ENCODE assay signal across 19 cellular contexts in genomic region chr15:47516576-47517371, GRCh38.
DNase-seq lines count a peak whose midpoint lies in the region; ATAC-seq and TF ChIP-seq lines count a peak whose summit lies in the region.
"Had no signal": no experiment of that assay in that cellular context is flagged by ENCODE, and none has a peak within 500 bp of the region (broad histone marks: within the 10 kb centered on the region; RNA-seq: fewer than 3 reads in every experiment).

No MANE protein-coding gene starts in this region.

- H3K4ac ChIP-seq in mesenchymal stem cell (ENCODE audit: low read depth in 1 of 2, low read length in 2 of 2), result no peak overlapping the region

- no peaks in the 10 kb centered on the region for H3K79me2 ChIP-seq in PC-3 (ENCODE audit: low read length)

- no peak overlapping the region for H2BK15ac ChIP-seq in mesenchymal stem cell (ENCODE audit: low read depth, poor library complexity, severe bottlenecking)

- H3K27ac ChIP-seq in PC-3 (ENCODE audit: low read length) (no peak overlapping the region), mesenchymal stem cell (ENCODE audit: low read length, poor library complexity, severe bottlenecking) (no peak overlapping the region)
- H3K27ac ChIP-seq: pancreas, PC-9 had no signal

- H3K14ac ChIP-seq in mesenchymal stem cell (ENCODE audit: low read length in 2 of 2), result no peak overlapping the region

- no peaks in the 10 kb centered on the region for H4K20me1 ChIP-seq in PC-3 (ENCODE audit: low read length)

- no peak overlapping the region for H2BK5ac ChIP-seq in mesenchymal stem cell (ENCODE audit: low read depth, low read length, poor library complexity, severe bottlenecking)

- H3K9ac ChIP-seq in PC-3 (ENCODE audit: low read length) (no peak overlapping the region), mesenchymal stem cell (ENCODE audit: low read length) (no peak overlapping the region)
- H3K9ac ChIP-seq: SK-N-SH had no signal

- CTCF ChIA-PET in PC-3 (lab: Charles Lee), result no interaction called here

- H3K4me1 ChIP-seq in PC-3 (ENCODE audit: insufficient read depth, low read length) (peaks cover 24% of the 10 kb centered on the region), mesenchymal stem cell (ENCODE audit: control insufficient read depth, insufficient read depth, low read depth, low read length) (no peaks in the 10 kb centered on the region)
- H3K4me1 ChIP-seq: pancreas had no signal

- no peak overlapping the region for H3K18ac ChIP-seq in mesenchymal stem cell (ENCODE audit: low read depth in 1 of 2, low read length in 2 of 2)

- H3K9me3 ChIP-seq in PC-3 (ENCODE audit: low read length), result no peaks in the 10 kb centered on the region
- H3K9me3 ChIP-seq in mesenchymal stem cell (ENCODE audit: control insufficient read depth, low read length), result no peaks in the 10 kb centered on the region
- H3K9me3 ChIP-seq: pancreas, sigmoid colon, SK-N-SH had no signal

- no peak overlapping the region for H4K91ac ChIP-seq in mesenchymal stem cell (ENCODE audit: low read length)

- H2AFZ ChIP-seq in PC-3 (ENCODE audit: low read length), result no peak overlapping the region
- H2AFZ ChIP-seq in mesenchymal stem cell (ENCODE audit: low read depth, low read length), result no peak overlapping the region
- H2AFZ ChIP-seq: PC-9 had no signal

- H2AK5ac ChIP-seq in mesenchymal stem cell (ENCODE audit: low read length, severe bottlenecking), result no peak overlapping the region

- no peak overlapping the region for H3K4me3 ChIP-seq in PC-3 (ENCODE audit: low read length)
- H3K4me3 ChIP-seq in epithelial cell of esophagus (ENCODE audit: low read length), result no peak overlapping the region
- no peak overlapping the region for H3K4me3 ChIP-seq in mesenchymal stem cell (ENCODE audit: insufficient read depth in 1 of 2, low read depth in 1 of 2, low read length in 2 of 2)
- H3K4me3 ChIP-seq: lung, pancreas, PC-9, sigmoid colon had no signal

- peaks cover 4% of the 10 kb centered on the region for H3F3A ChIP-seq in PC-3 (ENCODE audit: low read length, unreplicated experiment)

- POLR2A ChIA-PET in PC-3 (lab: Charles Lee; ENCODE audit: unreplicated experiment), result no interaction called here

- no peak overlapping the region for H3K4me2 ChIP-seq in PC-3 (ENCODE audit: low read length)
- H3K4me2 ChIP-seq in mesenchymal stem cell (ENCODE audit: low read length, poor library complexity, severe bottlenecking), result no peak overlapping the region
- H3K4me2 ChIP-seq: PC-9, SK-N-SH had no signal

- no peak overlapping the region for H4K8ac ChIP-seq in mesenchymal stem cell (ENCODE audit: low read length)

- intact Hi-C loops in PC-3 (cut with micrococcal nuclease), result no loop called here

- TF ChIP-seq CTCF in PC-3 (conservative IDR thresholded peaks at IDR 0.05; ENCODE audit: low read depth, low read length) (no peak), epithelial cell of esophagus (IDR thresholded peaks at IDR 0.05; ENCODE audit: insufficient read depth, low read depth, low read length, missing control alignments) (no peak), GM10266 (IDR thresholded peaks at IDR 0.05; ENCODE audit: control insufficient read depth, insufficient read depth, low read depth, missing control alignments) (no peak)

- no TSS peak for BruUV-seq in PC-3 (replicated peaks; lab: Mats Ljungman, UMichigan)

- in situ Hi-C loops in G401 (cut with HindIII; ENCODE audit: low sequenced_read_pairs), result no loop called here

- DNase-seq in EH (ENCODE audit: low read depth), result peak; percentile 30
- DNase-seq in PC-3, result peak; percentile 49
- peak; percentile 68 for DNase-seq in epithelial cell of esophagus (ENCODE audit: low read depth)
- peak; percentile 43 for DNase-seq in mesenchymal stem cell
- no peak for DNase-seq in NCI-H128 (lab: John Stamatoyannopoulos, UW; ENCODE audit: unreplicated experiment)
- DNase-seq in G401 (ENCODE audit: low spot score), result no peak
- DNase-seq in GM10266 (ENCODE audit: extremely low spot score), result no peak
- DNase-seq in iPS-NIHi11 (ENCODE audit: low spot score), result no peak
- DNase-seq: DMS79 treated with DMSO at 0.1 percent for 48 hours; effector memory CD8-positive, alpha-beta T cell; KBM-7; naive thymus-derived CD4-positive, alpha-beta T cell; NCI-H1092 treated with DMSO at 0.1 percent for 48 hours; pancreas; PC-9; sigmoid colon; SK-N-SH; T-helper 9 cell had no signal

- H2BK120ac ChIP-seq in mesenchymal stem cell (ENCODE audit: low read depth, low read length), result no peak overlapping the region

- H2BK12ac ChIP-seq in mesenchymal stem cell (ENCODE audit: low read length in 2 of 2), result no peak overlapping the region

- no peaks in the 10 kb centered on the region for H3K79me1 ChIP-seq in mesenchymal stem cell (replicated peaks; ENCODE audit: low read length, poor library complexity, severe bottlenecking)

- no peaks in the 10 kb centered on the region for H3K9me2 ChIP-seq in PC-3 (replicated peaks; ENCODE audit: low read length)
- H3K9me2 ChIP-seq: SK-N-SH had no signal

- whole genome bisulfite sequencing in mesenchymal stem cell, result 70% methylated on average over 3 of the region's 3 CpGs

- H3K36me3 ChIP-seq in PC-3 (ENCODE audit: low read depth, low read length) (no peaks in the 10 kb centered on the region), mesenchymal stem cell (ENCODE audit: control insufficient read depth in 1 of 2, insufficient read depth in 2 of 2, low read depth in 1 of 2, low read length in 2 of 2) (no peaks in the 10 kb centered on the region)
- H3K36me3 ChIP-seq: pancreas, sigmoid colon had no signal

- peak; percentile 34; the same call in 1 of the 2 replicates for ATAC-seq in PC-3
- ATAC-seq: effector memory CD8-positive, alpha-beta T cell; naive thymus-derived CD4-positive, alpha-beta T cell; pancreas had no signal

- H3K27me3 ChIP-seq in PC-3 (ENCODE audit: low read length) (no peaks in the 10 kb centered on the region), mesenchymal stem cell (ENCODE audit: control insufficient read depth in 1 of 2, insufficient read depth in 1 of 2, low read length in 2 of 2) (no peaks in the 10 kb centered on the region)
- H3K27me3 ChIP-seq: pancreas, sigmoid colon had no signal

- H3K23ac ChIP-seq in mesenchymal stem cell (ENCODE audit: low read length in 2 of 2), result no peak overlapping the region

Comparison
In these comparisons a context has a peak if more than half of its experiments do, and no peak if none do; other contexts are left out.
1. DNase-seq: peak in EH (single experiment), PC-3 (single experiment), epithelial cell of esophagus (single experiment) and mesenchymal stem cell (single experiment); none in NCI-H128 (single experiment), G401 (single experiment), GM10266 (single experiment) and iPS-NIHi11 (single experiment).